Comparison of ENCODE assay signal across 1 cellular context in genomic region chr1:21619041-21619947, GRCh38.
TF ChIP-seq lines count a peak whose summit lies in the region.

No MANE protein-coding gene starts in this region.

TF ChIP-seq in K562, 482 proteins besides CTCF, POLR2A, EP300 and RAD21 (continued from another document and continues in another):
- TF ChIP-seq HMGXB4 (CRISPR knock-in tag; IDR thresholded peaks at IDR 0.05) (no peak), CBFA2T2 (conservative IDR thresholded peaks at IDR 0.05) (peak; percentile 40; the same call in 1 of the 2 replicates), TFAM (CRISPR knock-in tag; conservative IDR thresholded peaks at IDR 0.05) (no peak), SLC30A9 (CRISPR knock-in tag; IDR thresholded peaks at IDR 0.05) (no peak), ZNF239 (CRISPR knock-in tag; IDR thresholded peaks at IDR 0.05) (no peak), SP1 (CRISPR knock-in tag; IDR thresholded peaks at IDR 0.05) (peak; percentile 36; the same call in 1 of the 2 replicates), HCFC1 (IDR thresholded peaks at IDR 0.05; ENCODE audit: low read depth, low read length) (no peak), PHF8 (IDR thresholded peaks at IDR 0.05; ENCODE audit: borderline replicate concordance, low read length) (peak; percentile 29; the same call in 1 of the 2 replicates), TRIM24 (IDR thresholded peaks at IDR 0.05) (peak in 1 of 2 experiments; percentile 71; a peak in 2 of 4 replicates), ZNF740 (CRISPR knock-in tag; IDR thresholded peaks at IDR 0.05) (peak; percentile 97), ZNF740 (tag; IDR thresholded peaks at IDR 0.05) (peak in 1 of 2 experiments; percentile 95; a peak in 2 of 4 replicates), BCOR (IDR thresholded peaks at IDR 0.05) (peak; percentile 80), ATF7 (IDR thresholded peaks at IDR 0.05) (0 out of 2 replicates have a peak, but pooled peaks have one; percentile 21), ZBTB5 (IDR thresholded peaks at IDR 0.05) (peak; percentile 14; the same call in 1 of the 2 replicates), MNT (conservative IDR thresholded peaks at IDR 0.05) (peak; percentile 92 to 94), ZNF431 (CRISPR knock-in tag; IDR thresholded peaks at IDR 0.05) (0 out of 2 replicates have a peak, but pooled peaks have one; percentile 54), RNF2 (IDR thresholded peaks at IDR 0.05) (no peak), GABPB1 (CRISPR knock-in tag; IDR thresholded peaks at IDR 0.05) (peak; percentile 17; the same call in 1 of the 2 replicates), STAT6 (CRISPR knock-in tag; IDR thresholded peaks at IDR 0.05) (no peak), EP400 (IDR thresholded peaks at IDR 0.05) (peak; percentile 92), MITF (IDR thresholded peaks at IDR 0.05) (peak; percentile 53; the same call in 1 of the 2 replicates), ZNF41 (CRISPR knock-in tag; conservative IDR thresholded peaks at IDR 0.05) (no peak), TEAD1 (CRISPR knock-in tag; IDR thresholded peaks at IDR 0.05) (0 out of 4 replicates have a peak, but pooled peaks of 1 of the 2 experiments have one; percentile 42), MLX (CRISPR knock-in tag; conservative IDR thresholded peaks at IDR 0.05) (peak in 1 of 2 experiments; percentile 73; a peak in 1 of 4 replicates), PHTF2 (CRISPR knock-in tag; IDR thresholded peaks at IDR 0.05) (no peak), CXXC5 (CRISPR knock-in tag; IDR thresholded peaks at IDR 0.05) (peak; percentile 76), EGR1 (conservative IDR thresholded peaks at IDR 0.05) (peak; percentile 22; the same call in 1 of the 2 replicates), IFI16 (CRISPR knock-in tag; IDR thresholded peaks at IDR 0.05) (no peak), ARID1B (IDR thresholded peaks at IDR 0.05) (peak; percentile 69), HMGN3 (IDR thresholded peaks at IDR 0.05; ENCODE audit: borderline replicate concordance, extremely low read depth, insufficient read length, low read depth, low read length) (peak; percentile 56), RB1 (IDR thresholded peaks at IDR 0.05; ENCODE audit: low read depth) (0 out of 2 replicates have a peak, but pooled peaks have one; percentile 11), GATAD2A (IDR thresholded peaks at IDR 0.05) (no peak), MTA2 (IDR thresholded peaks at IDR 0.05; ENCODE audit: low read depth) (peak; percentile 6; the same call in 1 of the 2 replicates), MAX (CRISPR knock-in tag; IDR thresholded peaks at IDR 0.05) (peak; percentile 98), U2AF2 (optimal IDR thresholded peaks at IDR 0.05; ENCODE audit: low read depth, low read length) (no peak), ARNT (IDR thresholded peaks at IDR 0.05) (0 out of 4 replicates have a peak, but pooled peaks of 1 of the 2 experiments have one; percentile 27), TBL1XR1 (IDR thresholded peaks at IDR 0.05; ENCODE audit: low read length in 2 of 2) (0 out of 4 replicates have a peak, but pooled peaks of 1 of the 2 experiments have one; percentile 41), ZFX (CRISPR knock-in tag; IDR thresholded peaks at IDR 0.05) (peak; percentile 55), JUND (IDR thresholded peaks at IDR 0.05; ENCODE audit: borderline replicate concordance, low read depth, low read length) (0 out of 2 replicates have a peak, but pooled peaks have one; percentile 17), JUND (tag; IDR thresholded peaks at IDR 0.05; ENCODE audit: borderline replicate concordance, low read depth, low read length) (no peak; the same call in 2 of the 3 replicates), ZNF696 (CRISPR knock-in tag; conservative IDR thresholded peaks at IDR 0.05) (no peak), CTBP1 (IDR thresholded peaks at IDR 0.05; ENCODE audit: borderline replicate concordance) (peak; percentile 49; the same call in 1 of the 2 replicates), NONO (IDR thresholded peaks at IDR 0.05; ENCODE audit: low read depth in 2 of 2, low read length in 1 of 2) (no peak), RBFOX2 (IDR thresholded peaks at IDR 0.05; ENCODE audit: low read depth, low read length) (peak; percentile 76), CHD2 (IDR thresholded peaks at IDR 0.05; ENCODE audit: low read depth, low read length) (0 out of 2 replicates have a peak, but pooled peaks have one; percentile 40), SPI1 (IDR thresholded peaks at IDR 0.05; ENCODE audit: borderline replicate concordance, low read depth, low read length) (no peak), KDM1A (IDR thresholded peaks at IDR 0.05) (peak; percentile 43 to 77; a peak in 3 of 4 replicates), MYNN (IDR thresholded peaks at IDR 0.05) (peak; percentile 62; the same call in 1 of the 2 replicates), MYNN (CRISPR knock-in tag; IDR thresholded peaks at IDR 0.05) (no peak), GMEB1 (CRISPR knock-in tag; IDR thresholded peaks at IDR 0.05) (peak; percentile 31; the same call in 1 of the 2 replicates), SMC3 (conservative IDR thresholded peaks at IDR 0.05; ENCODE audit: insufficient read depth, low read depth, low read length) (0 out of 2 replicates have a peak, but pooled peaks have one; percentile 6), FOXK2 (conservative IDR thresholded peaks at IDR 0.05 in 1 of 2, IDR thresholded peaks at IDR 0.05 in 1 of 2; ENCODE audit: low read depth in 2 of 2) (peak; percentile 19 to 53; a peak in 2 of 4 replicates), USF2 (CRISPR knock-in tag; IDR thresholded peaks at IDR 0.05) (peak; percentile 45; the same call in 1 of the 2 replicates)
